25 cellular contexts compared by ENCODE assay signal in genomic region chr7:80879849-80880248, GRCh38. TPM values are rescaled to one million over a fixed set of nuclear protein-coding genes. Genes with fewer than 3 reads are reported as not detected.
DNase-seq lines count a peak whose midpoint lies in the region; ATAC-seq and TF ChIP-seq lines count a peak whose summit lies in the region.
"Had no signal": no experiment of that assay in that cellular context is flagged by ENCODE, and none has a peak within 500 bp of the region (broad histone marks: within the 10 kb centered on the region; RNA-seq: fewer than 3 reads in every experiment).

No MANE protein-coding gene starts in this region.

- CTCF ChIA-PET in Panc1 (lab: Charles Lee): no interaction called here

- no peak for TF ChIP-seq EP300 in esophagus muscularis mucosa (IDR thresholded peaks at IDR 0.05)

- no peak overlapping the region for H2AFZ ChIP-seq in hepatocyte

- in situ Hi-C loops in Panc1 (cut with HindIII; ENCODE audit: low pct_unique_long_range_greater_than_20kb, low sequenced_read_pairs): no loop called here

- peak; percentile 51 for DNase-seq in Daoy (ENCODE audit: low read depth)
- DNase-seq in Panc1 (ENCODE audit: low read depth, low spot score): no peak
- DNase-seq in esophagus muscularis mucosa (ENCODE audit: extremely low spot score): no peak
- no peak for DNase-seq in hepatocyte (ENCODE audit: low spot score)
- no peak for DNase-seq in activated effector memory CD4-positive, alpha-beta T cell treated with anti-CD3 and anti-CD28 coated beads, Interleukin-2, amount 50 U/mL, for 16 hours
- DNase-seq in stimulated activated CD4-positive, alpha-beta T cell treated with anti-CD3 and anti-CD28 coated beads, Interleukin-2, amount 100 ng/mL, for 24 hours: no peak
- no peak for DNase-seq in HT-29 (ENCODE audit: low spot score)
- DNase-seq in hypothalamus (lab: John Stamatoyannopoulos, UW): no peak
- DNase-seq: activated CD4-positive, CD25-positive, alpha-beta regulatory T cell treated with anti-CD3 and anti-CD28 coated beads, Interleukin-2, amount 50 U/mL, for 72 hours; activated CD8-positive, alpha-beta memory T cell treated with anti-CD3 and anti-CD28 coated beads for 24 hours; activated naive CD4-positive, alpha-beta T cell treated with anti-CD3 and anti-CD28 coated beads, Interleukin-2, amount 10 ng/mL, durations not matched to agents 7 days and 5 days; activated T-cell treated with anti-CD3 and anti-CD28 coated beads, Interleukin-2, amount 50 U/mL, for 4 hours; aorta; CD4-positive, CD25-positive, alpha-beta regulatory T cell; DMS153; kidney glomerular epithelial cell; naive thymus-derived CD8-positive, alpha-beta T cell; NCI-H187; NCI-H2227 treated with DMSO at 0.1 percent for 48 hours; NCI-H82; pancreas; stimulated activated CD4-positive, alpha-beta T cell treated with anti-CD3 and anti-CD28 coated beads, Interleukin-1b, Interleukin-23, amount 100 ng/mL, for 48 hours; stimulated activated naive B cell treated with anti-CD40 and anti-IgM and Interleukin-4, amounts not matched to agents 10 μg/mL and 1 μg/mL and 100 μg/mL, for 72 hours had no signal

- H3K9me3 ChIP-seq in Panc1 (ENCODE audit: control insufficient read depth, insufficient read depth, low read depth, low read length) (no peaks in the 10 kb centered on the region), esophagus muscularis mucosa (no peaks in the 10 kb centered on the region), hepatocyte (ENCODE audit: low read depth) (no peaks in the 10 kb centered on the region)
- H3K9me3 ChIP-seq: pancreas had no signal

- ATAC-seq in Panc1: no peak
- ATAC-seq: activated T-cell treated with anti-CD3 and anti-CD28 coated beads, Interleukin-2, amount 50 U/mL, for 4 hours; GM12878; naive thymus-derived CD8-positive, alpha-beta T cell; pancreas; stimulated activated naive B cell treated with anti-CD40 and anti-IgM and Interleukin-4, amounts not matched to agents 10 μg/mL and 1 μg/mL and 100 μg/mL, for 72 hours had no signal

- no peak for TF ChIP-seq POLR2A in esophagus muscularis mucosa (IDR thresholded peaks at IDR 0.05; ENCODE audit: low read depth)

- no peaks in the 10 kb centered on the region for H3K27me3 ChIP-seq in Panc1 (ENCODE audit: control insufficient read depth, insufficient read depth, low read length)
- no peaks in the 10 kb centered on the region for H3K27me3 ChIP-seq in esophagus muscularis mucosa
- no peaks in the 10 kb centered on the region for H3K27me3 ChIP-seq in hepatocyte
- H3K27me3 ChIP-seq: pancreas had no signal

- peaks cover 11% of the 10 kb centered on the region for H3K36me3 ChIP-seq in Panc1 (ENCODE audit: control insufficient read depth, insufficient read depth, low read length)
- H3K36me3 ChIP-seq in esophagus muscularis mucosa: no peaks in the 10 kb centered on the region
- no peaks in the 10 kb centered on the region for H3K36me3 ChIP-seq in hepatocyte (replicated peaks; ENCODE audit: insufficient read depth, low read depth)
- H3K36me3 ChIP-seq: pancreas had no signal

- intact Hi-C loops in Panc1 (cut with micrococcal nuclease; ENCODE audit: unreplicated experiment): no loop called here
- intact Hi-C loops in esophagus muscularis mucosa (cut with DNase I): no loop called here

- TF ChIP-seq CTCF in Panc1 (IDR thresholded peaks at IDR 0.05) (no peak), esophagus muscularis mucosa (IDR thresholded peaks at IDR 0.05) (no peak), hepatocyte (IDR thresholded peaks at IDR 0.05; ENCODE audit: poor library complexity) (no peak)

- no TSS peak for BruUV-seq in Panc1 (replicated peaks; lab: Mats Ljungman, UMichigan)

- H3K4me3 ChIP-seq in Panc1 (ENCODE audit: low read depth in 2 of 2, low read length in 2 of 2) (no peak overlapping the region), esophagus muscularis mucosa (no peak overlapping the region), hepatocyte (no peak overlapping the region)
- H3K4me3 ChIP-seq: GM12878, pancreas had no signal

- no peaks in the 10 kb centered on the region for H3K9me2 ChIP-seq in hepatocyte (replicated peaks; ENCODE audit: insufficient read depth)

- POLR2A ChIA-PET in Panc1 (lab: Charles Lee): no interaction called here

- no peak overlapping the region for H3K4me2 ChIP-seq in hepatocyte
- H3K4me2 ChIP-seq: KMS-11 had no signal

- H4K20me1 ChIP-seq in hepatocyte (ENCODE audit: insufficient read depth, poor library complexity, severe bottlenecking): no peaks in the 10 kb centered on the region

- 48% methylated on average over 5 of the region's 5 CpGs for WGBS in esophagus muscularis mucosa
- WGBS in hepatocyte (ENCODE audit: low lambda C conversion rate, missing lambda C conversion rate): 83% methylated on average over 5 of the region's 5 CpGs

- peaks cover 11% of the 10 kb centered on the region for H3K79me2 ChIP-seq in hepatocyte

- H3K27ac ChIP-seq in Panc1 (ENCODE audit: low read length): peak overlapping the region; percentile 92
- H3K27ac ChIP-seq in esophagus muscularis mucosa (replicated peaks in 1 of 4): peak overlapping the region; percentile 42 to 79 (median 77)
- peak overlapping the region; percentile 4 for H3K27ac ChIP-seq in hepatocyte
- H3K27ac ChIP-seq: KMS-11, pancreas had no signal

- peaks cover 94% of the 10 kb centered on the region for H3K4me1 ChIP-seq in Panc1 (ENCODE audit: control insufficient read depth, insufficient read depth, low read length)
- peaks cover 33 to 81% (median 71%) of the 10 kb centered on the region in 4 donors for H3K4me1 ChIP-seq in esophagus muscularis mucosa
- H3K4me1 ChIP-seq in hepatocyte (ENCODE audit: insufficient read depth): peaks cover 25% of the 10 kb centered on the region
- H3K4me1 ChIP-seq: pancreas had no signal

RNA-seq across cellular contexts. Expression of gene SEMA3C, which starts 39.0 kb away (rescaled TPM):
- 63.5 and 123 TPM in 2 replicates for total RNA-seq in Daoy (2014; rRNA removed; shearing (Covaris generic))
- 232 TPM for total RNA-seq in Panc1 (2021; ENCODE audit: unreplicated experiment)
- 166 TPM for polyA plus RNA-seq in Panc1 (2012; ENCODE audit: insufficient read length)
- total RNA-seq in esophagus muscularis mucosa: 100 to 1,000 TPM; 117 to 181 (median 158) TPM
- total RNA-seq in hepatocyte: 134 and 139 TPM in 2 replicates
- polyA plus RNA-seq in hepatocyte: 34.8 and 37.1 TPM in 2 replicates
- 57.8 and 79.6 TPM in 2 replicates for total RNA-seq in HT-29 (2014; rRNA removed; shearing (Covaris generic))
- total RNA-seq: naive thymus-derived CD8-positive, alpha-beta T cell had no signal
- polyA plus RNA-seq: CD4-positive, CD25-positive, alpha-beta regulatory T cell; naive thymus-derived CD8-positive, alpha-beta T cell had no signal

Comparison
In these comparisons a context has a peak if more than half of its experiments do, and no peak if none do; other contexts are left out.
1. H3K27ac ChIP-seq: peak in every context shown above with its lines; median percentile 92 in Panc1; 77 in esophagus muscularis mucosa; 4 in hepatocyte.